Comparison of ENCODE assay signal across 23 cellular contexts in genomic region chr3:135136361-135137100, GRCh38.
DNase-seq lines count a peak whose midpoint lies in the region; ATAC-seq lines count a peak whose summit lies in the region.
"Had no signal": no experiment of that assay in that cellular context is flagged by ENCODE, and none has a peak within 500 bp of the region (broad histone marks: within the 10 kb centered on the region; RNA-seq: fewer than 3 reads in every experiment).

No MANE protein-coding gene starts in this region.

- ATAC-seq in HG02759 (IDR thresholded peaks at IDR 0.05; ENCODE audit: unreplicated experiment) = peak; percentile 56
- peak; percentile 42 for ATAC-seq in activated T-helper 17 cell treated with anti-CD3 and anti-CD28 coated beads, Interleukin-2, amount 50 U/mL, for 72 hours (replicated peaks)
- ATAC-seq in GM18867 (IDR thresholded peaks at IDR 0.05; ENCODE audit: unreplicated experiment) = no peak
- ATAC-seq: CD8-positive, alpha-beta T cell had no signal

- no peak overlapping the region for H3K27ac Mint-ChIP-seq in activated T-helper 17 cell treated with anti-CD3 and anti-CD28 coated beads, Interleukin-2, amount 50 U/mL, for 72 hours
- H3K27ac Mint-ChIP-seq: CD8-positive, alpha-beta T cell; H9; HFFc6 had no signal

- no peak overlapping the region for H3K9ac ChIP-seq in skeletal muscle tissue (ENCODE audit: low read depth in 1 of 3, low read length in 3 of 3)
- H3K9ac ChIP-seq: GM23248 had no signal

- no peak overlapping the region for H3K4me3 Mint-ChIP-seq in activated T-helper 17 cell treated with anti-CD3 and anti-CD28 coated beads, Interleukin-2, amount 50 U/mL, for 72 hours
- H3K4me3 Mint-ChIP-seq: CD8-positive, alpha-beta T cell; H9; HFFc6 had no signal

- H3K27ac ChIP-seq in skeletal muscle tissue (ENCODE audit: low read depth, low read length) = peak overlapping the region; percentile 48
- H3K27ac ChIP-seq: GM23248 had no signal

- H3K4me1 Mint-ChIP-seq in activated T-helper 17 cell treated with anti-CD3 and anti-CD28 coated beads, Interleukin-2, amount 50 U/mL, for 72 hours = no peaks in the 10 kb centered on the region

- H3K27me3 Mint-ChIP-seq in activated T-helper 17 cell treated with anti-CD3 and anti-CD28 coated beads, Interleukin-2, amount 50 U/mL, for 72 hours = no peaks in the 10 kb centered on the region

- no peaks in the 10 kb centered on the region for H3K9me3 ChIP-seq in skeletal muscle tissue (ENCODE audit: control insufficient read depth in 3 of 3, low read length in 3 of 3)

- H3K4me1 ChIP-seq in skeletal muscle tissue (ENCODE audit: control insufficient read depth in 3 of 3, insufficient read depth in 3 of 3, low read length in 3 of 3) = peaks cover 21 to 34% (median 24%) of the 10 kb centered on the region in 3 donors

- peaks cover 0 to 4% (median 3%) of the 10 kb centered on the region in 3 donors for H3K36me3 ChIP-seq in skeletal muscle tissue (ENCODE audit: control insufficient read depth in 3 of 3, insufficient read depth in 3 of 3, low read length in 3 of 3)

- H3K9me3 Mint-ChIP-seq in activated T-helper 17 cell treated with anti-CD3 and anti-CD28 coated beads, Interleukin-2, amount 50 U/mL, for 72 hours = no peaks in the 10 kb centered on the region
- H3K9me3 Mint-ChIP-seq: CD8-positive, alpha-beta T cell; H9 had no signal

- DNase-seq in NCI-H82 (lab: John Stamatoyannopoulos, UW) = peak; percentile 37
- DNase-seq in NCI-H82 treated with DMSO at 0.1 percent for 48 hours (lab: John Stamatoyannopoulos, UW; ENCODE audit: unreplicated experiment) = no peak
- no peak for DNase-seq in activated naive CD4-positive, alpha-beta T cell (lab: John Stamatoyannopoulos, UW)
- DNase-seq: 8988T; C1 segment of cervical spinal cord; CD8-positive, alpha-beta T cell; GDM1; GM23248; H9; HFFc6; KBM-7; NCI-H1092; NCI-H1436; NCI-H187 treated with DMSO at 0.1 percent for 48 hours; NCI-H2107; NCI-H446 treated with DMSO at 0.1 percent for 48 hours; NCI-H69; NK-92 treated with Interleukin-12 subunit alpha and Interleukin-12 subunit beta, amount 100 ng/mL, for 24 hours; SIG-M5 had no signal

- no peak overlapping the region for H3K4me3 ChIP-seq in skeletal muscle tissue (ENCODE audit: low read length in 3 of 3)
- H3K4me3 ChIP-seq: GM23248 had no signal

- no peaks in the 10 kb centered on the region for H3K36me3 Mint-ChIP-seq in activated T-helper 17 cell treated with anti-CD3 and anti-CD28 coated beads, Interleukin-2, amount 50 U/mL, for 72 hours (ENCODE audit: low read depth)
- H3K36me3 Mint-ChIP-seq: CD8-positive, alpha-beta T cell had no signal

- H3K27me3 ChIP-seq in skeletal muscle tissue (ENCODE audit: control insufficient read depth in 3 of 3, insufficient read depth in 3 of 3, low read length in 3 of 3) = no peaks in the 10 kb centered on the region
